ENCODE assay signal across 8 cellular contexts in the genomic region with DNA sequence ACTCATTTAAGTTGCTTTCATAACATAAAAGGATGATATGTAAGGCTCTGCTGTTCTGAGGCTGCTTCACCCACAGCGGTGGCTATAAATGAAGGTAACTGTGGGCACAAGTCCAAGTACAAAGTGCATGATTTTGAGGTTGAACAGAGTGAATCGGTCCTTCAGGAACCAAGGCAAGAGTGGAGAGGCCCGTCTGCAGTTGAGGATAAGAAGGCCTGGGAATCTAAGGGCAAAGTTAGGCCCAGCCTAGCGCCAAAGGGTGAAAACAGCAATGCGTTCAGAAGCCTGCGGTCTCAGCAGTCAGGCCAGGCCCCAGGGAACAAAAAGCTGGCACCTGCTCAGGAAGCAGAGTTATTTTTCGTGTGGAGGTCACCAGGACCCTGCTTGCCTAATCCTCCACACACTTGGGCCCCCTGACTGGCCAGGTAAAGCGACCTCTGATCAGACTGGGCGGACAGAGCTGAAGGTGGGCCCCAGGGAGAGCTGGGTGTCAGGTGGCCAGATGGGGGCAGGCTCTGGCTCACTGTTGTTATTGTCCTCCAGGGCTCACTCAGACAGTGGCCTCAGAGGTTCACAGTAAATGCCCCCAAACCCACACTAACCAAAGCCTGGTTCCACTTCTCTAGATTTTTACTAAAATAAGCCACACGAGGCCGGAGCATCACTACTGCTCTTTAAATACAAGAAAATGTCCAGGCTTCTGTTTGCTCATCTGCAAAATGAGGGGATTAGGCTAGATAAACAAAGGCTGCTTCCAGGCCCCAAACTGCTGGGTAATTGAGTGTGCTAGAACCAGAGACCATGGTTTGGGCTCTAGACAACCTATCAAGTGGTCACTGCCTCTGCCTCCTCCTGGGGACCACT. TPM values are rescaled to one million over a fixed set of nuclear protein-coding genes. Genes with fewer than 3 reads are reported as not detected.
A peak's percentile ranks its signal among the peaks of the same experiment; 100 is the strongest.
DNase-seq lines count a peak whose midpoint lies in the region; ATAC-seq and TF ChIP-seq lines count a peak whose summit lies in the region.

No MANE protein-coding gene starts in this region.

- H3K9me3 Mint-ChIP-seq in activated T-helper 17 cell treated with anti-CD3 and anti-CD28 coated beads, Interleukin-2, amount 50 U/mL, for 72 hours, result no peaks in the 10 kb centered on the region

- no peak overlapping the region for H3K4me3 ChIP-seq in HUES48 (ENCODE audit: low read depth, low read length)
- H3K4me3 ChIP-seq in mucosa of rectum (ENCODE audit: low read length in 2 of 2), result no peak overlapping the region

- TF ChIP-seq CTCF in GM12873 (IDR thresholded peaks at IDR 0.05; ENCODE audit: insufficient read depth, low read depth, low read length, missing control alignments), result peak; percentile 47

- peaks cover 15% of the 10 kb centered on the region for H3K4me1 Mint-ChIP-seq in activated T-helper 17 cell treated with anti-CD3 and anti-CD28 coated beads, Interleukin-2, amount 50 U/mL, for 72 hours

- H3K27me3 ChIP-seq in HUES48 (ENCODE audit: control insufficient read depth, insufficient read depth, low read length), result no peaks in the 10 kb centered on the region
- no peaks in the 10 kb centered on the region for H3K27me3 ChIP-seq in mucosa of rectum (ENCODE audit: control insufficient read depth in 2 of 2, insufficient read depth in 2 of 2, low read length in 2 of 2)

- peak overlapping the region; percentile 26 for H3K27ac ChIP-seq in HUES48 (ENCODE audit: low read depth, low read length)
- peak overlapping the region; percentile 76 for H3K27ac ChIP-seq in caudate nucleus (ENCODE audit: low read depth, low read length)
- peak overlapping the region; percentile 72 to 79 for H3K27ac ChIP-seq in mucosa of rectum (ENCODE audit: low read depth in 2 of 2, low read length in 2 of 2)

- no peaks in the 10 kb centered on the region for H3K27me3 Mint-ChIP-seq in activated T-helper 17 cell treated with anti-CD3 and anti-CD28 coated beads, Interleukin-2, amount 50 U/mL, for 72 hours

- no peaks in the 10 kb centered on the region for H3K9me3 ChIP-seq in HUES48 (ENCODE audit: control insufficient read depth, insufficient read depth, low read length)
- H3K9me3 ChIP-seq in mucosa of rectum (ENCODE audit: control insufficient read depth in 2 of 2, low read length in 2 of 2), result no peaks in the 10 kb centered on the region

- ATAC-seq in GM21526 (IDR thresholded peaks at IDR 0.05; ENCODE audit: low FRiP score, unreplicated experiment) (no peak), HG02970 (IDR thresholded peaks at IDR 0.05; ENCODE audit: low FRiP score, unreplicated experiment) (no peak)
- ATAC-seq in activated T-helper 17 cell treated with anti-CD3 and anti-CD28 coated beads, Interleukin-2, amount 50 U/mL, for 72 hours (replicated peaks), result no peak

- DNase-seq in caudate nucleus (lab: John Stamatoyannopoulos, UW) (peak in 1 of 61 donors; percentile 27), putamen (ENCODE audit: low spot score) (no peak)

- peaks cover 22% of the 10 kb centered on the region for H3K36me3 Mint-ChIP-seq in activated T-helper 17 cell treated with anti-CD3 and anti-CD28 coated beads, Interleukin-2, amount 50 U/mL, for 72 hours (ENCODE audit: low read depth)

- no peak overlapping the region for H3K27ac Mint-ChIP-seq in activated T-helper 17 cell treated with anti-CD3 and anti-CD28 coated beads, Interleukin-2, amount 50 U/mL, for 72 hours

- H3K9ac ChIP-seq in HUES48 (ENCODE audit: low read depth, low read length), result no peak overlapping the region
- peak overlapping the region; percentile 17 to 56 for H3K9ac ChIP-seq in mucosa of rectum (ENCODE audit: low read depth in 1 of 2, low read length in 2 of 2)

- H3K4me3 Mint-ChIP-seq in activated T-helper 17 cell treated with anti-CD3 and anti-CD28 coated beads, Interleukin-2, amount 50 U/mL, for 72 hours, result no peak overlapping the region

- H3K4me1 ChIP-seq in HUES48 (ENCODE audit: control insufficient read depth, insufficient read depth, low read length) (peaks cover 13% of the 10 kb centered on the region), mucosa of rectum (ENCODE audit: control insufficient read depth in 2 of 2, insufficient read depth in 2 of 2, low read length in 2 of 2) (peaks cover 30 to 34% of the 10 kb centered on the region in 2 donors)

- peaks cover 18% of the 10 kb centered on the region; the same call in 1 of the 2 replicates for H3K36me3 ChIP-seq in HUES48 (ENCODE audit: control insufficient read depth, insufficient read depth, low read length)
- H3K36me3 ChIP-seq in mucosa of rectum (ENCODE audit: control insufficient read depth in 2 of 2, insufficient read depth in 2 of 2, low read length in 2 of 2), result peaks cover 10 to 22% of the 10 kb centered on the region in 2 donors

RNA-seq across cellular contexts. Expression of a gene that starts 46.4 kb away (rescaled TPM):
- total RNA-seq in activated T-helper 17 cell treated with anti-CD3 and anti-CD28 coated beads, Interleukin-2, amount 50 U/mL, for 72 hours, result 10 to 100 TPM in 1 of 2 donors, 1 to 10 TPM in 1; 9.4 to 14.9 TPM

Comparison
In these comparisons a context has a peak if more than half of its experiments do, and no peak if none do; other contexts are left out.
1. H3K27ac ChIP-seq: peak in every context shown above with its lines; median percentile 76 in caudate nucleus; 76 in mucosa of rectum; 26 in HUES48.